In genomic region chr11:118108513-118108912, GRCh38 we compare ENCODE assay signal across 1 cellular context.
TF ChIP-seq lines count a peak whose summit lies in the region.

No MANE protein-coding gene starts in this region.

TF ChIP-seq in H1, 55 proteins besides CTCF, POLR2A, EP300 and RAD21:
- TF ChIP-seq EGR1 (IDR thresholded peaks at IDR 0.05; ENCODE audit: borderline replicate concordance, low read depth, low read length) (peak; percentile 25; the same call in 1 of the 2 replicates), TEAD4 (IDR thresholded peaks at IDR 0.05; ENCODE audit: low read depth, low read length) (peak; percentile 69), RXRA (IDR thresholded peaks at IDR 0.05; ENCODE audit: insufficient read depth, low read depth, low read length) (no peak), CTBP2 (IDR thresholded peaks at IDR 0.05; ENCODE audit: borderline replicate concordance, insufficient read depth, insufficient read length, low read length) (no peak), CHD7 (IDR thresholded peaks at IDR 0.05; ENCODE audit: insufficient replicate concordance, low read length) (no peak), YY1 (IDR thresholded peaks at IDR 0.05; ENCODE audit: low read depth, low read length) (no peak), SRF (IDR thresholded peaks at IDR 0.05; ENCODE audit: low read depth, low read length) (no peak), HDAC2 (IDR thresholded peaks at IDR 0.05; ENCODE audit: borderline replicate concordance in 1 of 2, low read depth in 2 of 2, low read length in 2 of 2) (no peak), SP2 (IDR thresholded peaks at IDR 0.05; ENCODE audit: low read length) (no peak), CHD1 (IDR thresholded peaks at IDR 0.05; ENCODE audit: low read depth, low read length) (no peak)
